Comparison of ENCODE assay signal across 17 cellular contexts in genomic region chr6:6230286-6230685, GRCh38.
DNase-seq lines count a peak whose midpoint lies in the region; ATAC-seq and TF ChIP-seq lines count a peak whose summit lies in the region.
"Had no signal": no experiment of that assay in that cellular context is flagged by ENCODE, and none has a peak within 500 bp of the region (broad histone marks: within the 10 kb centered on the region; RNA-seq: fewer than 3 reads in every experiment).

No MANE protein-coding gene starts in this region.

- 33% methylated on average over 1 of the region's 1 CpG for WGBS in hepatocyte (ENCODE audit: low lambda C conversion rate, missing lambda C conversion rate)

- peaks cover 13 to 58% (median 36%) of the 10 kb centered on the region in 5 donors for H3K27me3 Mint-ChIP-seq in naive thymus-derived CD8-positive, alpha-beta T cell

- DNase-seq in A673 (ENCODE audit: low spot score) (peak; percentile 32), hepatocyte (ENCODE audit: low spot score) (peak; percentile 71), foreskin keratinocyte (no peak), C1 segment of cervical spinal cord (lab: John Stamatoyannopoulos, UW) (no peak)
- DNase-seq in activated CD4-positive, alpha-beta T cell treated with anti-CD3 and anti-CD28 coated beads for 48 hours = no peak
- no peak for DNase-seq in naive thymus-derived CD8-positive, alpha-beta T cell
- DNase-seq: ACHN; activated CD4-positive, alpha-beta T cell treated with anti-CD3 and anti-CD28 coated beads, Interleukin-2, amount 50 U/mL, for 1 hour; CD8-positive, alpha-beta T cell; H7; MG63; NCI-H2081 treated with DMSO at 0.1 percent for 48 hours had no signal

- ATAC-seq in foreskin keratinocyte = no peak
- ATAC-seq in naive thymus-derived CD8-positive, alpha-beta T cell = no peak
- ATAC-seq: CD8-positive, alpha-beta T cell had no signal

- H3K9me3 ChIP-seq in A673 (ENCODE audit: low read depth, low read length, poor library complexity, severe bottlenecking) (no peaks in the 10 kb centered on the region), OCI-LY1 (ENCODE audit: low read length) (0 out of 2 replicates have a peak, but pooled peaks cover 2% of the 10 kb centered on the region), hepatocyte (ENCODE audit: low read depth) (no peaks in the 10 kb centered on the region)
- H3K9me3 ChIP-seq: MG63 had no signal

- H3K4me3 ChIP-seq in A673 (ENCODE audit: low read depth, low read length, poor library complexity, severe bottlenecking) (no peak overlapping the region), KMS-11 (IDR thresholded peaks at IDR 0.05; ENCODE audit: insufficient read depth, low read depth, low read length) (no peak overlapping the region), OCI-LY1 (ENCODE audit: low read depth, low read length, poor library complexity, severe bottlenecking) (no peak overlapping the region), hepatocyte (no peak overlapping the region)
- H3K4me3 ChIP-seq: MG63 had no signal

- no peaks in the 10 kb centered on the region for H3K9me2 ChIP-seq in OCI-LY1 (ENCODE audit: low read depth, low read length)
- no peaks in the 10 kb centered on the region for H3K9me2 ChIP-seq in hepatocyte (replicated peaks; ENCODE audit: insufficient read depth)

- H2AFZ ChIP-seq in KMS-11 (ENCODE audit: low read depth) (peak overlapping the region; percentile 86), OCI-LY1 (ENCODE audit: low read length) (no peak overlapping the region), hepatocyte (no peak overlapping the region)

- H3F3A ChIP-seq in OCI-LY1 (ENCODE audit: insufficient read depth, low read length) = no peaks in the 10 kb centered on the region

- H3K27ac Mint-ChIP-seq in naive thymus-derived CD8-positive, alpha-beta T cell = no peak overlapping the region
- H3K27ac Mint-ChIP-seq: activated naive CD4-positive, alpha-beta T cell treated with anti-CD3 and anti-CD28 coated beads, Interleukin-2, amount 50 U/mL, for 24 hours; CD8-positive, alpha-beta T cell; memory B cell; stimulated activated naive CD8-positive, alpha-beta T cell treated with anti-CD3 and anti-CD28 coated beads, Interleukin-15, Interleukin-2, amounts not matched to agents 100 ng/mL and 50 ng/mL, for 24 hours had no signal

- H4K20me1 ChIP-seq in KMS-11 (ENCODE audit: insufficient read depth) (no peaks in the 10 kb centered on the region), OCI-LY1 (ENCODE audit: insufficient read depth, low read length) (no peaks in the 10 kb centered on the region), hepatocyte (ENCODE audit: insufficient read depth, poor library complexity, severe bottlenecking) (no peaks in the 10 kb centered on the region)

- CTCF ChIA-PET in A673 (lab: Charles Lee) = no interaction called here

- POLR2A ChIA-PET in A673 (lab: Charles Lee; ENCODE audit: low non-redundant PET) = no interaction called here
- POLR2A ChIA-PET in naive thymus-derived CD8-positive, alpha-beta T cell (lab: Charles Lee) = no interaction called here

- BruUV-seq in A673 (replicated peaks; lab: Mats Ljungman, UMichigan) = no TSS peak

- TF ChIP-seq CTCF in A673 (conservative IDR thresholded peaks at IDR 0.05; ENCODE audit: low read depth, low read length) (no peak), KMS-11 (conservative IDR thresholded peaks at IDR 0.05; ENCODE audit: low read depth, low read length) (no peak), OCI-LY1 (IDR thresholded peaks at IDR 0.05; ENCODE audit: low read length) (no peak), hepatocyte (IDR thresholded peaks at IDR 0.05; ENCODE audit: poor library complexity) (no peak), foreskin keratinocyte (conservative IDR thresholded peaks at IDR 0.05) (no peak)

- no peak overlapping the region for H3K4me3 Mint-ChIP-seq in naive thymus-derived CD8-positive, alpha-beta T cell
- H3K4me3 Mint-ChIP-seq: activated naive CD4-positive, alpha-beta T cell treated with anti-CD3 and anti-CD28 coated beads, Interleukin-2, amount 50 U/mL, for 24 hours; CD8-positive, alpha-beta T cell; memory B cell; stimulated activated naive CD8-positive, alpha-beta T cell treated with anti-CD3 and anti-CD28 coated beads, Interleukin-15, Interleukin-2, amounts not matched to agents 100 ng/mL and 50 ng/mL, for 24 hours had no signal

- H3K4me1 ChIP-seq in A673 (ENCODE audit: insufficient read depth, low read length, poor library complexity, severe bottlenecking) (no peaks in the 10 kb centered on the region), KMS-11 (ENCODE audit: low read depth, poor library complexity, severe bottlenecking) (peaks cover 36% of the 10 kb centered on the region), OCI-LY1 (ENCODE audit: insufficient read depth, low read length, severe bottlenecking) (peaks cover 12% of the 10 kb centered on the region), hepatocyte (ENCODE audit: insufficient read depth) (no peaks in the 10 kb centered on the region), foreskin keratinocyte (no peaks in the 10 kb centered on the region)

- no peaks in the 10 kb centered on the region for H3K36me3 ChIP-seq in A673 (ENCODE audit: insufficient read depth, low read length, poor library complexity, severe bottlenecking)
- no peaks in the 10 kb centered on the region for H3K36me3 ChIP-seq in KMS-11 (ENCODE audit: insufficient read depth)
- no peaks in the 10 kb centered on the region; the same call in 1 of the 2 replicates for H3K36me3 ChIP-seq in OCI-LY1 (ENCODE audit: insufficient read depth, low read length)
- no peaks in the 10 kb centered on the region for H3K36me3 ChIP-seq in hepatocyte (replicated peaks; ENCODE audit: insufficient read depth, low read depth)
- H3K36me3 ChIP-seq: MG63 had no signal

- peaks cover 0 to 12% (median 2%) of the 10 kb centered on the region in 9 donors for H3K9me3 Mint-ChIP-seq in naive thymus-derived CD8-positive, alpha-beta T cell
- H3K9me3 Mint-ChIP-seq: activated naive CD4-positive, alpha-beta T cell treated with anti-CD3 and anti-CD28 coated beads, Interleukin-2, amount 50 U/mL, for 24 hours; CD8-positive, alpha-beta T cell had no signal

- H3K4me2 ChIP-seq in KMS-11 (peak overlapping the region; percentile 75), OCI-LY1 (ENCODE audit: low read length) (no peak overlapping the region), hepatocyte (no peak overlapping the region)

- H3K79me2 ChIP-seq in KMS-11 (ENCODE audit: insufficient read depth, low read depth) = no peaks in the 10 kb centered on the region
- no peaks in the 10 kb centered on the region for H3K79me2 ChIP-seq in OCI-LY1 (ENCODE audit: insufficient read depth, low read length)
- H3K79me2 ChIP-seq in hepatocyte = no peaks in the 10 kb centered on the region

- no peak overlapping the region for H3K27ac ChIP-seq in A673 (ENCODE audit: low read depth, low read length, poor library complexity, severe bottlenecking)
- peak overlapping the region; percentile 95 for H3K27ac ChIP-seq in KMS-11
- H3K27ac ChIP-seq in OCI-LY1 (ENCODE audit: low read depth, low read length, poor library complexity, severe bottlenecking) = peak overlapping the region; percentile 0
- H3K27ac ChIP-seq in hepatocyte = no peak overlapping the region
- H3K27ac ChIP-seq in foreskin keratinocyte = no peak overlapping the region

- no peaks in the 10 kb centered on the region for H3K4me1 Mint-ChIP-seq in naive thymus-derived CD8-positive, alpha-beta T cell
- H3K4me1 Mint-ChIP-seq: activated naive CD4-positive, alpha-beta T cell treated with anti-CD3 and anti-CD28 coated beads, Interleukin-2, amount 50 U/mL, for 24 hours had no signal

- H3K9ac ChIP-seq in KMS-11 (peak overlapping the region; percentile 89), OCI-LY1 (ENCODE audit: low read length) (no peak overlapping the region)

- H3K36me3 Mint-ChIP-seq in naive thymus-derived CD8-positive, alpha-beta T cell = peaks cover 0 to 17% (median 0%) of the 10 kb centered on the region in 3 donors
- H3K36me3 Mint-ChIP-seq: activated naive CD4-positive, alpha-beta T cell treated with anti-CD3 and anti-CD28 coated beads, Interleukin-2, amount 50 U/mL, for 24 hours; CD8-positive, alpha-beta T cell had no signal

- intact Hi-C loops in A673 (cut with micrococcal nuclease; ENCODE audit: unreplicated experiment) = no loop called here

- H3K27me3 ChIP-seq in A673 (replicated peaks; ENCODE audit: insufficient read depth, low read depth, low read length, poor library complexity) (peaks cover 40% of the 10 kb centered on the region), KMS-11 (ENCODE audit: insufficient read depth, low read depth) (no peaks in the 10 kb centered on the region), OCI-LY1 (ENCODE audit: insufficient read depth, low read length) (no peaks in the 10 kb centered on the region), hepatocyte (no peaks in the 10 kb centered on the region), foreskin keratinocyte (no peaks in the 10 kb centered on the region)
- H3K27me3 ChIP-seq: MG63 had no signal

Comparison
In these comparisons a context has a peak if more than half of its experiments do, and no peak if none do; other contexts are left out.
1. DNase-seq: peak in A673 (single experiment) and hepatocyte (single experiment); none in activated CD4-positive, alpha-beta T cell treated with anti-CD3 and anti-CD28 coated beads for 48 hours (single experiment), foreskin keratinocyte (0 of 2), C1 segment of cervical spinal cord (0 of 14) and naive thymus-derived CD8-positive, alpha-beta T cell (0 of 10).
2. H3K27ac ChIP-seq: peak in KMS-11 (single experiment) and OCI-LY1 (single experiment); none in A673 (single experiment), hepatocyte (single experiment) and foreskin keratinocyte (single experiment).